Comparison of ENCODE assay signal across 7 cellular contexts in the genomic region with DNA sequence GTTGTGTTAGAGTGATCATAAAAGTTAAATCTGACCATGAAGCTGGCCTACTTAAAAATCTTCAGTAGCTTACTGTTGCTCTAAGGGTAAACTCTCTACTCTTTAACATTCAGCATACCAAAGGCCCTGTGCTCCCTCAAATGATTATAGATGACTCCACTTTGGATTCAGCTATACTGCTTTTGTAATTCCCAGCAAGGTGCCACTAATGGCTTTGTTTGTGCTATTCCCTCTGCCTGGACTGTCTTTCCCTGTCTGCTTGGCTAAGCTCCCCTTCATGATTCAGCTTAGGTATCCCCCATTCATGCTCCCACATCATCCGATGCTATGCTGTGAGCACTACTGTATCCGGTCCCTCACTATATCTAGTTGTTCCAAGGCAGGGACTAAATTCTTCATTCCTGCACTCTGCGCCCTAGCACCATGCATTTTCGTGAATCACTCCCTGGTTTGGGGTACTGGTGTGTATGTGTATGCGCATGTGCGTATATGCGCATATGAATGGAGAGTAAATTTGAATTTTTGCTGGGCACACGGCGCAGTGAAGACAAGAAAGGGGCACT. TPM values are rescaled to one million over a fixed set of nuclear protein-coding genes. Genes with fewer than 3 reads are reported as not detected.
A peak's percentile ranks its signal among the peaks of the same experiment; 100 is the strongest.
DNase-seq lines count a peak whose midpoint lies in the region; ATAC-seq and TF ChIP-seq lines count a peak whose summit lies in the region.

No MANE protein-coding gene starts in this region.

- 4% methylated on average over 9 of the region's 9 CpGs for WGBS in liver
- 2 to 37% methylated on average over 7 to 9 of the region's 9 CpGs for WGBS in tibial nerve, 2 donors

- TF ChIP-seq RAD21 in liver (IDR thresholded peaks at IDR 0.05), result no peak

- TF ChIP-seq POLR2A in tibial nerve (IDR thresholded peaks at IDR 0.05), result no peak

- TF ChIP-seq EP300 in tibial nerve (IDR thresholded peaks at IDR 0.05), result no peak

- peaks cover 0 to 10% (median 8%) of the 10 kb centered on the region in 4 donors for H3K4me1 ChIP-seq in liver (ENCODE audit: control insufficient read depth in 4 of 4, insufficient read depth in 4 of 4, low read length in 3 of 4)
- H3K4me1 ChIP-seq in tibial nerve, result peaks cover 0 to 16% (median 0%) of the 10 kb centered on the region in 4 donors

- H3K4me3 ChIP-seq in brain microvascular endothelial cell (ENCODE audit: low read depth, low read length) (peak overlapping the region; percentile 74), liver (ENCODE audit: low read depth in 1 of 3, low read length in 3 of 3) (peak overlapping the region; percentile 63 to 87 (median 77)), tibial nerve (peak overlapping the region; percentile 34 to 67 (median 50))

- H3K27ac ChIP-seq in brain microvascular endothelial cell (peak overlapping the region; percentile 88), liver (ENCODE audit: low read depth in 1 of 2, low read length in 2 of 2) (peak overlapping the region; percentile 76 to 90), tibial nerve (peak overlapping the region; percentile 61 to 93 (median 87))

- DNase-seq in brain microvascular endothelial cell, result no peak
- no peak for DNase-seq in tibial nerve (ENCODE audit: low spot score in 2 of 2)
- DNase-seq in midbrain (lab: John Stamatoyannopoulos, UW), result no peak
- DNase-seq in CD1c-positive myeloid dendritic cell (ENCODE audit: extremely low spot score), result no peak

- H3K9ac ChIP-seq in liver (ENCODE audit: low read depth in 1 of 2, low read length in 2 of 2), result peak overlapping the region in 1 of 2 donors; percentile 81

- H3K36me3 ChIP-seq in brain microvascular endothelial cell (replicated peaks) (no peaks in the 10 kb centered on the region), liver (ENCODE audit: control insufficient read depth in 4 of 4, insufficient read depth in 3 of 4, low read depth in 1 of 4, low read length in 3 of 4) (peaks cover 0 to 7% (median 1%) of the 10 kb centered on the region in 4 donors), tibial nerve (peaks cover 0 to 4% (median 0%) of the 10 kb centered on the region in 3 donors)

- in situ Hi-C loops in brain microvascular endothelial cell (cut with HindIII; ENCODE audit: low pct_ligation_motif_present, low sequenced_read_pairs), result no loop called here

- H3K27me3 ChIP-seq in brain microvascular endothelial cell (replicated peaks) (no peaks in the 10 kb centered on the region), liver (ENCODE audit: control insufficient read depth in 4 of 4, insufficient read depth in 4 of 4, low read length in 3 of 4) (no peaks in the 10 kb centered on the region), tibial nerve (peaks cover 0 to 20% of the 10 kb centered on the region in 2 donors)

- no peak for TF ChIP-seq CTCF in brain microvascular endothelial cell (IDR thresholded peaks at IDR 0.05; ENCODE audit: low read depth, low read length, missing control alignments)
- no peak for TF ChIP-seq CTCF in liver (IDR thresholded peaks at IDR 0.05; ENCODE audit: low read depth, low read length, missing input control)
- TF ChIP-seq CTCF in tibial nerve (IDR thresholded peaks at IDR 0.05), result no peak

- H3K9me3 ChIP-seq in liver (ENCODE audit: control insufficient read depth in 4 of 4, low read length in 3 of 4), result no peaks in the 10 kb centered on the region
- no peaks in the 10 kb centered on the region for H3K9me3 ChIP-seq in tibial nerve

- ATAC-seq in GM19463 (IDR thresholded peaks at IDR 0.05; ENCODE audit: unreplicated experiment) (peak; percentile 43), HG03460 (IDR thresholded peaks at IDR 0.05; ENCODE audit: unreplicated experiment) (peak; percentile 50)

TF ChIP-seq in liver, 16 proteins besides CTCF, POLR2A, EP300 and RAD21:
- TF ChIP-seq, protein P1, sequence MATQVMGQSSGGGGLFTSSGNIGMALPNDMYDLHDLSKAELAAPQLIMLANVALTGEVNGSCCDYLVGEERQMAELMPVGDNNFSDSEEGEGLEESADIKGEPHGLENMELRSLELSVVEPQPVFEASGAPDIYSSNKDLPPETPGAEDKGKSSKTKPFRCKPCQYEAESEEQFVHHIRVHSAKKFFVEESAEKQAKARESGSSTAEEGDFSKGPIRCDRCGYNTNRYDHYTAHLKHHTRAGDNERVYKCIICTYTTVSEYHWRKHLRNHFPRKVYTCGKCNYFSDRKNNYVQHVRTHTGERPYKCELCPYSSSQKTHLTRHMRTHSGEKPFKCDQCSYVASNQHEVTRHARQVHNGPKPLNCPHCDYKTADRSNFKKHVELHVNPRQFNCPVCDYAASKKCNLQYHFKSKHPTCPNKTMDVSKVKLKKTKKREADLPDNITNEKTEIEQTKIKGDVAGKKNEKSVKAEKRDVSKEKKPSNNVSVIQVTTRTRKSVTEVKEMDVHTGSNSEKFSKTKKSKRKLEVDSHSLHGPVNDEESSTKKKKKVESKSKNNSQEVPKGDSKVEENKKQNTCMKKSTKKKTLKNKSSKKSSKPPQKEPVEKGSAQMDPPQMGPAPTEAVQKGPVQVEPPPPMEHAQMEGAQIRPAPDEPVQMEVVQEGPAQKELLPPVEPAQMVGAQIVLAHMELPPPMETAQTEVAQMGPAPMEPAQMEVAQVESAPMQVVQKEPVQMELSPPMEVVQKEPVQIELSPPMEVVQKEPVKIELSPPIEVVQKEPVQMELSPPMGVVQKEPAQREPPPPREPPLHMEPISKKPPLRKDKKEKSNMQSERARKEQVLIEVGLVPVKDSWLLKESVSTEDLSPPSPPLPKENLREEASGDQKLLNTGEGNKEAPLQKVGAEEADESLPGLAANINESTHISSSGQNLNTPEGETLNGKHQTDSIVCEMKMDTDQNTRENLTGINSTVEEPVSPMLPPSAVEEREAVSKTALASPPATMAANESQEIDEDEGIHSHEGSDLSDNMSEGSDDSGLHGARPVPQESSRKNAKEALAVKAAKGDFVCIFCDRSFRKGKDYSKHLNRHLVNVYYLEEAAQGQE (IDR thresholded peaks at IDR 0.05), result no peak
- TF ChIP-seq JUND (IDR thresholded peaks at IDR 0.05), result no peak
- TF ChIP-seq, protein P2, sequence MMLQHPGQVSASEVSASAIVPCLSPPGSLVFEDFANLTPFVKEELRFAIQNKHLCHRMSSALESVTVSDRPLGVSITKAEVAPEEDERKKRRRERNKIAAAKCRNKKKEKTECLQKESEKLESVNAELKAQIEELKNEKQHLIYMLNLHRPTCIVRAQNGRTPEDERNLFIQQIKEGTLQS (IDR thresholded peaks at IDR 0.05), result no peak
- no peak for TF ChIP-seq HNF4A (conservative IDR thresholded peaks at IDR 0.05)
- no peak for TF ChIP-seq SP1 (IDR thresholded peaks at IDR 0.05)
- TF ChIP-seq HNF4G (IDR thresholded peaks at IDR 0.05), result no peak
- no peak for TF ChIP-seq FOXA1 (IDR thresholded peaks at IDR 0.05)
- TF ChIP-seq FOXA2 (IDR thresholded peaks at IDR 0.05), result no peak
- TF ChIP-seq GABPA (IDR thresholded peaks at IDR 0.05 in 1 of 2, conservative IDR thresholded peaks at IDR 0.05 in 1 of 2), result no peak
- no peak for TF ChIP-seq RXRA (IDR thresholded peaks at IDR 0.05)
- TF ChIP-seq, protein P3, sequence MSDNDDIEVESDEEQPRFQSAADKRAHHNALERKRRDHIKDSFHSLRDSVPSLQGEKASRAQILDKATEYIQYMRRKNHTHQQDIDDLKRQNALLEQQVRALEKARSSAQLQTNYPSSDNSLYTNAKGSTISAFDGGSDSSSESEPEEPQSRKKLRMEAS (IDR thresholded peaks at IDR 0.05), result no peak
- TF ChIP-seq, protein P4, sequence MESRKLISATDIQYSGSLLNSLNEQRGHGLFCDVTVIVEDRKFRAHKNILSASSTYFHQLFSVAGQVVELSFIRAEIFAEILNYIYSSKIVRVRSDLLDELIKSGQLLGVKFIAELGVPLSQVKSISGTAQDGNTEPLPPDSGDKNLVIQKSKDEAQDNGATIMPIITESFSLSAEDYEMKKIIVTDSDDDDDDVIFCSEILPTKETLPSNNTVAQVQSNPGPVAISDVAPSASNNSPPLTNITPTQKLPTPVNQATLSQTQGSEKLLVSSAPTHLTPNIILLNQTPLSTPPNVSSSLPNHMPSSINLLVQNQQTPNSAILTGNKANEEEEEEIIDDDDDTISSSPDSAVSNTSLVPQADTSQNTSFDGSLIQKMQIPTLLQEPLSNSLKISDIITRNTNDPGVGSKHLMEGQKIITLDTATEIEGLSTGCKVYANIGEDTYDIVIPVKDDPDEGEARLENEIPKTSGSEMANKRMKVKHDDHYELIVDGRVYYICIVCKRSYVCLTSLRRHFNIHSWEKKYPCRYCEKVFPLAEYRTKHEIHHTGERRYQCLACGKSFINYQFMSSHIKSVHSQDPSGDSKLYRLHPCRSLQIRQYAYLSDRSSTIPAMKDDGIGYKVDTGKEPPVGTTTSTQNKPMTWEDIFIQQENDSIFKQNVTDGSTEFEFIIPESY (IDR thresholded peaks at IDR 0.05), result no peak
- no peak for TF ChIP-seq TAF1 (conservative IDR thresholded peaks at IDR 0.05)
- no peak for TF ChIP-seq NR2F2 (IDR thresholded peaks at IDR 0.05)
- TF ChIP-seq EGR1 (IDR thresholded peaks at IDR 0.05; ENCODE audit: low read depth in 2 of 2), result no peak

RNA-seq across cellular contexts. Expression of a gene that starts 0.5 kb away (rescaled TPM):
- total RNA-seq in liver (10 to 100 TPM in 1 of 2 donors, 1 to 10 TPM in 1; 8.3 to 13.1 TPM), tibial nerve (10 to 100 TPM; 11.6 to 18.6 (median 14.9) TPM)
- 10 to 100 TPM; 12.4 to 22.8 TPM for polyA plus RNA-seq in liver
